In the genomic region with DNA sequence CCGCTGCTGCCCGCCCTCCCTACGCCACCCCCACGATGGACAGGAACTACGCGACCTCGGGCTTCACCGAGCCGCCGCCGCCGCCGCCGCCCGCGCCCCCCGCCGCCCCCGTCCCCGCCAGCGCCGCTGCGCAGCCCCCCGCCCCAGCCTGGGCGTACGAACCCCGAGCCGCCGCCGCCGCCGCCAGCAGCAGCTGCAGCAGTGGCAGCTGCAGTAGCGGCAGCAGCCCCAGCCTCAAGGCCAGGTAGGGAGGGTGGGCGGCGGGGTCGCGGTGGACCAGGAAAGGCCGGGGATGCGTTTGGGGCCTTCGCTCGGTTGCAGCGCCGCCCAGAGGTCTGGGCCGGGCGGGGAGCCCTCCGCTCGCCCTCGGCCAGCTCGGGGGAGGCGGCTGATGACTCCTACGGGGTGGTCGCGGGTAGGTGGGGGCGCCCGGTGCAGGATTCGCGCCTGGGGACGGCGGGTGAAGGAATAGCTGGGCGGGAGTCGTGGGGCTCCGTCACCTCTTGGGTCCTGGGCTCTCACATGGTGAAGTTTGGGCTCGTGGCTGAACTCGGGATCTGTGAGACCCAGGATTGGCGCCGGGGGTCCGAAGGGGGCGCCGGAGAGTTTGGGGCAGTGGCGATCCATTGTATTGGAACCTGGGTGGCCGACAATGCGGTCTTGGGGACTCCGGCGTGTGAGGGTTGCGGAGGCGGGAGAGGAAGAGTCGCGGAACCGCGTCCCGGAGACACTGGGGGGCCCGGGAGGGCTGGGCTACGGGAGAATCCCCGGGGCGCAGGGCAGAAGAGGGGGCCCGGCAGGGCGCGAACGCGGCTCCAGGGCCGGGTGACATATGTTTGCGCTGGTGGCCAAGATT, we compare ENCODE assay signal across 8 cellular contexts. TPM values are rescaled to one million over a fixed set of nuclear protein-coding genes. Genes with fewer than 3 reads are reported as not detected.
A peak's percentile ranks its signal among the peaks of the same experiment; 100 is the strongest.
DNase-seq lines count a peak whose midpoint lies in the region; ATAC-seq lines count a peak whose summit lies in the region.

No MANE protein-coding gene starts in this region.

- H3K4me3 Mint-ChIP-seq in T-helper 1 cell treated with Interleukin-12 subunit alpha and Interleukin-12 subunit beta and Interleukin-4 antibody, amounts not matched to agents 30 μg/mL and 1 μg/mL, for 36 hours: peak overlapping the region; percentile 94

- peak overlapping the region; percentile 59 for H3K4me3 ChIP-seq in iPS DF 6.9 (ENCODE audit: low read length)
- H3K4me3 ChIP-seq in skeletal muscle cell (ENCODE audit: low read depth, low read length): peak overlapping the region; percentile 89

- peaks cover 20% of the 10 kb centered on the region for H3K27me3 Mint-ChIP-seq in T-helper 1 cell treated with Interleukin-12 subunit alpha and Interleukin-12 subunit beta and Interleukin-4 antibody, amounts not matched to agents 30 μg/mL and 1 μg/mL, for 36 hours (ENCODE audit: low read depth)

- no peaks in the 10 kb centered on the region for H3K36me3 ChIP-seq in iPS DF 6.9 (ENCODE audit: control insufficient read depth, insufficient read depth, low read length)

- no peaks in the 10 kb centered on the region for H3K27me3 ChIP-seq in iPS DF 6.9 (ENCODE audit: control insufficient read depth, insufficient read depth, low read length)

- DNase-seq in DMS53 (lab: John Stamatoyannopoulos, UW) (peak; percentile 65), HT1080 (ENCODE audit: low read depth) (peak; percentile 46), astrocyte of the hippocampus (ENCODE audit: low read depth, low spot score) (peak; percentile 85), iPS DF 6.9 (ENCODE audit: low read depth, low spot score) (no peak), skeletal muscle cell (ENCODE audit: low read depth) (no peak), GOT3 (lab: John Stamatoyannopoulos, UW) (no peak)

- no peaks in the 10 kb centered on the region for H3K9me3 ChIP-seq in iPS DF 6.9 (ENCODE audit: control insufficient read depth, insufficient read depth, low read length)

- peak overlapping the region; percentile 91 for H3K27ac Mint-ChIP-seq in T-helper 1 cell treated with Interleukin-12 subunit alpha and Interleukin-12 subunit beta and Interleukin-4 antibody, amounts not matched to agents 30 μg/mL and 1 μg/mL, for 36 hours

- H3K4me1 ChIP-seq in iPS DF 6.9 (ENCODE audit: control insufficient read depth, insufficient read depth, low read length): 0 out of 2 replicates have a peak, but pooled peaks cover 4% of the 10 kb centered on the region

- H3K27ac ChIP-seq in iPS DF 6.9 (ENCODE audit: low read length): no peak overlapping the region

- WGBS in iPS DF 6.9 (ENCODE audit: insufficient coverage, insufficient read length): no CpG with 5 or more reads among the region's 92 CpGs

- H3K4me1 Mint-ChIP-seq in T-helper 1 cell treated with Interleukin-12 subunit alpha and Interleukin-12 subunit beta and Interleukin-4 antibody, amounts not matched to agents 30 μg/mL and 1 μg/mL, for 36 hours (ENCODE audit: low read depth): peaks cover 27% of the 10 kb centered on the region

- H3K9me3 Mint-ChIP-seq in T-helper 1 cell treated with Interleukin-12 subunit alpha and Interleukin-12 subunit beta and Interleukin-4 antibody, amounts not matched to agents 30 μg/mL and 1 μg/mL, for 36 hours: no peaks in the 10 kb centered on the region

- peak; percentile 33 for ATAC-seq in GM21360 (IDR thresholded peaks at IDR 0.05; ENCODE audit: unreplicated experiment)

- H3K36me3 Mint-ChIP-seq in T-helper 1 cell treated with Interleukin-12 subunit alpha and Interleukin-12 subunit beta and Interleukin-4 antibody, amounts not matched to agents 30 μg/mL and 1 μg/mL, for 36 hours (ENCODE audit: low read depth): peaks cover 3% of the 10 kb centered on the region

RNA-seq across cellular contexts. Expression of a gene that starts 0.7 kb away (rescaled TPM):
- total RNA-seq in HT1080 (2014; rRNA removed; shearing (Covaris generic)): 19.3 and 24.7 TPM in 2 replicates
- polyA plus RNA-seq in HT1080 (2015; cell fraction: cytosol; rRNA removed): 15.0 and 22.2 TPM in 2 replicates
- 27.2 and 27.5 TPM in 2 replicates for polyA plus RNA-seq in HT1080 (2015; cell fraction: nucleus; rRNA removed)

Comparison
In these comparisons a context has a peak if more than half of its experiments do, and no peak if none do; other contexts are left out.
1. DNase-seq: peak in DMS53 (single experiment), HT1080 (single experiment) and astrocyte of the hippocampus (single experiment); none in iPS DF 6.9 (single experiment), skeletal muscle cell (single experiment) and GOT3 (single experiment).